Comparison of ENCODE assay signal across 8 cellular contexts in genomic region chr12:108514468-108514972, GRCh38.
A peak's percentile ranks its signal among the peaks of the same experiment; 100 is the strongest.
DNase-seq lines count a peak whose midpoint lies in the region; ATAC-seq and TF ChIP-seq lines count a peak whose summit lies in the region.

No MANE protein-coding gene starts in this region.

- H3K27ac ChIP-seq in HUES48 (ENCODE audit: low read depth, low read length), result no peak overlapping the region

- H3K36me3 ChIP-seq in HUES48 (ENCODE audit: control insufficient read depth, insufficient read depth, low read length), result peaks cover 21% of the 10 kb centered on the region

- ATAC-seq in HG02852 (IDR thresholded peaks at IDR 0.05; ENCODE audit: unreplicated experiment) (no peak), GM21717 (IDR thresholded peaks at IDR 0.05; ENCODE audit: unreplicated experiment) (no peak)

- peak overlapping the region; percentile 75 for H3K4me3 ChIP-seq in GM12875 (ENCODE audit: low read depth, low read length)
- H3K4me3 ChIP-seq in HUES48 (ENCODE audit: low read depth, low read length), result peak overlapping the region; percentile 73

- DNase-seq in NCI-H2029 (lab: John Stamatoyannopoulos, UW) (no peak), NCI-H1417 (lab: John Stamatoyannopoulos, UW) (no peak)

- peaks cover 13% of the 10 kb centered on the region for H3K4me1 ChIP-seq in HUES48 (ENCODE audit: control insufficient read depth, insufficient read depth, low read length)

- peaks cover 37% of the 10 kb centered on the region for H3K36me3 Mint-ChIP-seq in dendritic cell treated with granulocyte-macrophage colony-stimulating factor and Interleukin-4, amounts not matched to agents 40 ng/mL and 50 ng/mL, for 4 days (ENCODE audit: low read depth)
- H3K36me3 Mint-ChIP-seq in nephron (ENCODE audit: low read depth), result peaks cover 10% of the 10 kb centered on the region

- intact Hi-C loops in dendritic cell treated with granulocyte-macrophage colony-stimulating factor and Interleukin-4, amounts not matched to agents 40 ng/mL and 50 ng/mL, for 4 days (cut with micrococcal nuclease), result loop anchor here (5.0 kb wide), 2 partner anchors 282 to 597 kb away; no protein-coding TSS in a partner anchor

- H3K4me1 Mint-ChIP-seq in dendritic cell treated with granulocyte-macrophage colony-stimulating factor and Interleukin-4, amounts not matched to agents 40 ng/mL and 50 ng/mL, for 4 days (ENCODE audit: low read depth), result peaks cover 35% of the 10 kb centered on the region
- peaks cover 13% of the 10 kb centered on the region for H3K4me1 Mint-ChIP-seq in nephron

- H3K9ac ChIP-seq in HUES48 (ENCODE audit: low read depth, low read length), result peak overlapping the region; percentile 35; the same call in 1 of the 2 replicates

- peaks cover 6% of the 10 kb centered on the region for H3K27me3 Mint-ChIP-seq in dendritic cell treated with granulocyte-macrophage colony-stimulating factor and Interleukin-4, amounts not matched to agents 40 ng/mL and 50 ng/mL, for 4 days
- H3K27me3 Mint-ChIP-seq in nephron (ENCODE audit: low read depth), result no peaks in the 10 kb centered on the region

- H3K9me3 ChIP-seq in HUES48 (ENCODE audit: control insufficient read depth, insufficient read depth, low read length), result no peaks in the 10 kb centered on the region

- TF ChIP-seq CTCF in GM12875 (IDR thresholded peaks at IDR 0.05; ENCODE audit: borderline replicate concordance, insufficient read depth, low read depth, low read length) (no peak), nephron (IDR thresholded peaks at IDR 0.05; ENCODE audit: unreplicated experiment in 3 of 3) (no peak)

- H3K27me3 ChIP-seq in HUES48 (ENCODE audit: control insufficient read depth, insufficient read depth, low read length), result no peaks in the 10 kb centered on the region

- H3K9me3 Mint-ChIP-seq in dendritic cell treated with granulocyte-macrophage colony-stimulating factor and Interleukin-4, amounts not matched to agents 40 ng/mL and 50 ng/mL, for 4 days, result no peaks in the 10 kb centered on the region
- H3K9me3 Mint-ChIP-seq in nephron, result no peaks in the 10 kb centered on the region

- H3K4me3 Mint-ChIP-seq in dendritic cell treated with granulocyte-macrophage colony-stimulating factor and Interleukin-4, amounts not matched to agents 40 ng/mL and 50 ng/mL, for 4 days, result peak overlapping the region; percentile 88
- peak overlapping the region; percentile 90 to 96 (median 94) for H3K4me3 Mint-ChIP-seq in nephron

- peak overlapping the region; percentile 88 for H3K27ac Mint-ChIP-seq in dendritic cell treated with granulocyte-macrophage colony-stimulating factor and Interleukin-4, amounts not matched to agents 40 ng/mL and 50 ng/mL, for 4 days
- no peak overlapping the region for H3K27ac Mint-ChIP-seq in nephron
